ENCODE assay signal across 1 cellular context in genomic region chr5:139150359-139150999, GRCh38.
TF ChIP-seq lines count a peak whose summit lies in the region.

No MANE protein-coding gene starts in this region.

TF ChIP-seq in liver, 16 proteins besides CTCF, POLR2A, EP300 and RAD21 (continued from another document):
- TF ChIP-seq ZBTB33 (IDR thresholded peaks at IDR 0.05), result no peak
- TF ChIP-seq FOXA2 (IDR thresholded peaks at IDR 0.05), result no peak
- no peak for TF ChIP-seq REST (IDR thresholded peaks at IDR 0.05)
- TF ChIP-seq GABPA (IDR thresholded peaks at IDR 0.05 in 1 of 2, conservative IDR thresholded peaks at IDR 0.05 in 1 of 2), result no peak
- TF ChIP-seq TAF1 (conservative IDR thresholded peaks at IDR 0.05), result no peak
- no peak for TF ChIP-seq MAX (IDR thresholded peaks at IDR 0.05)
